8 cellular contexts compared by ENCODE assay signal in genomic region chr15:70852501-70853269, GRCh38. TPM values are rescaled to one million over a fixed set of nuclear protein-coding genes. Genes with fewer than 3 reads are reported as not detected.
DNase-seq lines count a peak whose midpoint lies in the region; ATAC-seq, FAIRE-seq and TF ChIP-seq lines count a peak whose summit lies in the region.

No MANE protein-coding gene starts in this region.

- H4K20me1 ChIP-seq in fibroblast of lung (ENCODE audit: control insufficient read depth, extremely low read depth, insufficient read depth, low read length) (no peaks in the 10 kb centered on the region), MM.1S (ENCODE audit: insufficient read depth, low read length) (no peaks in the 10 kb centered on the region)

- no peaks in the 10 kb centered on the region for H3K36me3 Mint-ChIP-seq in CD8-positive, alpha-beta T cell
- H3K36me3 Mint-ChIP-seq in osteocyte (ENCODE audit: unreplicated experiment) = peaks cover 30% of the 10 kb centered on the region

- no peak for ATAC-seq in CD8-positive, alpha-beta T cell

- no peaks in the 10 kb centered on the region for H3K36me3 ChIP-seq in CD8-positive, alpha-beta T cell (ENCODE audit: insufficient read depth, low read length)
- H3K36me3 ChIP-seq in fibroblast of lung (ENCODE audit: control insufficient read depth, insufficient read depth, low read length) (peaks cover 5% of the 10 kb centered on the region), MM.1S (replicated peaks; ENCODE audit: insufficient read depth, low read length) (no peaks in the 10 kb centered on the region)

- peak overlapping the region; percentile 83 for H3K4me2 ChIP-seq in fibroblast of lung (ENCODE audit: extremely low read depth, insufficient read depth, low read length)
- no peak overlapping the region for H3K4me2 ChIP-seq in MM.1S (ENCODE audit: low read depth, low read length)

- no peak for TF ChIP-seq CTCF in CD8-positive, alpha-beta T cell (IDR thresholded peaks at IDR 0.05)
- TF ChIP-seq CTCF in fibroblast of lung (conservative IDR thresholded peaks at IDR 0.05 in 1 of 2, IDR thresholded peaks at IDR 0.05 in 1 of 2; ENCODE audit: low read depth in 1 of 2, low read length in 2 of 2) = no peak
- no peak for TF ChIP-seq CTCF in osteocyte (IDR thresholded peaks at IDR 0.05)
- no peak for TF ChIP-seq CTCF in MM.1S (IDR thresholded peaks at IDR 0.05; ENCODE audit: low read length)

- CTCF ChIA-PET in CD8-positive, alpha-beta T cell (lab: Charles Lee) = no interaction called here

- no peaks in the 10 kb centered on the region for H3K9me3 ChIP-seq in CD8-positive, alpha-beta T cell (ENCODE audit: low read length)
- H3K9me3 ChIP-seq in fibroblast of lung (ENCODE audit: control insufficient read depth, insufficient read depth, low read depth, low read length) (no peaks in the 10 kb centered on the region), MM.1S (replicated peaks; ENCODE audit: insufficient read depth, low read length) (no peaks in the 10 kb centered on the region)

- peak overlapping the region; percentile 71 for H3K4me3 Mint-ChIP-seq in CD8-positive, alpha-beta T cell
- H3K4me3 Mint-ChIP-seq in osteocyte (ENCODE audit: unreplicated experiment) = peak overlapping the region; percentile 90

- POLR2A ChIA-PET in CD8-positive, alpha-beta T cell (lab: Charles Lee) = no interaction called here

- H3K27ac Mint-ChIP-seq in CD8-positive, alpha-beta T cell = no peak overlapping the region
- H3K27ac Mint-ChIP-seq in osteocyte (ENCODE audit: unreplicated experiment) = peak overlapping the region; percentile 95

- no peak for FAIRE-seq in GM12891 (lab: Jason Lieb, UNC)

- H2AFZ ChIP-seq in fibroblast of lung (ENCODE audit: low read length) (no peak overlapping the region), MM.1S (ENCODE audit: low read length) (no peak overlapping the region)

- no peak overlapping the region for H3K27ac ChIP-seq in CD8-positive, alpha-beta T cell (ENCODE audit: low read depth, low read length)
- peak overlapping the region; percentile 90 for H3K27ac ChIP-seq in fibroblast of lung (ENCODE audit: insufficient read depth, low read length)
- H3K27ac ChIP-seq in MM.1S (ENCODE audit: low read length) = no peak overlapping the region

- no peaks in the 10 kb centered on the region for H3K9me2 ChIP-seq in MM.1S (replicated peaks; ENCODE audit: insufficient read depth, low read length)

- H3K4me1 ChIP-seq in CD8-positive, alpha-beta T cell (ENCODE audit: insufficient read depth, low read length) = no peaks in the 10 kb centered on the region
- H3K4me1 ChIP-seq in fibroblast of lung (ENCODE audit: control insufficient read depth, extremely low read depth, insufficient read depth, low read length) (peaks cover 27% of the 10 kb centered on the region), MM.1S (ENCODE audit: low read length) (peaks cover 7% of the 10 kb centered on the region; the same call in 1 of the 2 replicates)

- peaks cover 6% of the 10 kb centered on the region for H3K4me1 Mint-ChIP-seq in CD8-positive, alpha-beta T cell (ENCODE audit: low read depth)
- peaks cover 67% of the 10 kb centered on the region for H3K4me1 Mint-ChIP-seq in osteocyte (ENCODE audit: unreplicated experiment)

- peaks cover 48% of the 10 kb centered on the region for H3K27me3 Mint-ChIP-seq in CD8-positive, alpha-beta T cell (ENCODE audit: low read depth)
- H3K27me3 Mint-ChIP-seq in osteocyte (ENCODE audit: unreplicated experiment) = no peaks in the 10 kb centered on the region

- no peak for DNase-seq in CD8-positive, alpha-beta T cell
- DNase-seq in RKO (ENCODE audit: low spot score) (peak; percentile 74), fibroblast of lung (ENCODE audit: low read depth in 2 of 2) (peak; percentile 50 to 61), osteocyte (ENCODE audit: extremely low spot score, unreplicated experiment) (no peak), middle frontal gyrus (ENCODE audit: extremely low spot score, low spot score) (no peak), GM12891 (ENCODE audit: insufficient read length, low spot score) (no peak), NCI-H345 (lab: John Stamatoyannopoulos, UW) (no peak), MM.1S (no peak)

- TF ChIP-seq POLR2A in GM12891 (IDR thresholded peaks at IDR 0.05; ENCODE audit: low read depth, low read length) = no peak

- intact Hi-C loops in CD8-positive, alpha-beta T cell (cut with DNase I, micrococcal nuclease) = no loop called here

- H3F3A ChIP-seq in MM.1S (ENCODE audit: insufficient read depth, low read length) = no peaks in the 10 kb centered on the region

- no peaks in the 10 kb centered on the region for H3K9me3 Mint-ChIP-seq in CD8-positive, alpha-beta T cell
- H3K9me3 Mint-ChIP-seq in osteocyte (ENCODE audit: unreplicated experiment) = no peaks in the 10 kb centered on the region

- H3K27me3 ChIP-seq in CD8-positive, alpha-beta T cell (ENCODE audit: insufficient read depth, low read length) = no peaks in the 10 kb centered on the region
- H3K27me3 ChIP-seq in fibroblast of lung (ENCODE audit: control insufficient read depth, insufficient read depth, low read length) (no peaks in the 10 kb centered on the region), MM.1S (replicated peaks; ENCODE audit: insufficient read depth, low read length) (no peaks in the 10 kb centered on the region)

- H3K9ac ChIP-seq in fibroblast of lung (ENCODE audit: insufficient read depth, low read length) (peak overlapping the region; percentile 90), MM.1S (ENCODE audit: low read length) (no peak overlapping the region)

- no peak overlapping the region for H3K4me3 ChIP-seq in CD8-positive, alpha-beta T cell (ENCODE audit: low read depth, low read length)
- H3K4me3 ChIP-seq in fibroblast of lung (replicated peaks in 1 of 4; ENCODE audit: control extremely low read depth in 1 of 4, insufficient read depth in 1 of 4, low read depth in 3 of 4, low read length in 4 of 4) = peak overlapping the region; percentile 60 to 97 (median 88)
- no peak overlapping the region for H3K4me3 ChIP-seq in MM.1S (ENCODE audit: low read length)

- peaks cover 53% of the 10 kb centered on the region for H3K79me2 ChIP-seq in fibroblast of lung (ENCODE audit: control insufficient read depth, insufficient read depth, low read length)
- H3K79me2 ChIP-seq in MM.1S (ENCODE audit: low read length) = no peaks in the 10 kb centered on the region

TF ChIP-seq in GM12891, 5 proteins besides CTCF, POLR2A, EP300 and RAD21:
- TF ChIP-seq TAF1 (IDR thresholded peaks at IDR 0.05; ENCODE audit: low read depth, low read length) (no peak), POLR2AphosphoS5 (IDR thresholded peaks at IDR 0.05; ENCODE audit: low read depth, low read length) (no peak), SPI1 (IDR thresholded peaks at IDR 0.05; ENCODE audit: low read depth, low read length) (no peak), POU2F2 (IDR thresholded peaks at IDR 0.05; ENCODE audit: low read depth, low read length) (no peak), PAX5 (IDR thresholded peaks at IDR 0.05; ENCODE audit: insufficient read depth, low read length, severe bottlenecking) (no peak)

RNA-seq across cellular contexts. Expression of gene LARP6, which starts 1.3 kb away (rescaled TPM):
- not detected for total RNA-seq in CD8-positive, alpha-beta T cell
- 72.9 and 108 TPM in 2 replicates for total RNA-seq in fibroblast of lung
- 160 and 273 TPM in 2 replicates for polyA plus RNA-seq in fibroblast of lung
- 189 and 329 TPM in 2 replicates for polyA plus RNA-seq in fibroblast of lung (2012)
- 26.4 and 41.4 TPM in 2 replicates for polyA minus RNA-seq in fibroblast of lung (ENCODE audit: low replicate concordance)
- 119 and 123 TPM in 2 replicates for total RNA-seq in osteocyte
- polyA plus RNA-seq in GM12891 (2012; ENCODE audit: low read depth, missing spikeins) = 22.5 TPM

RNA-seq across cellular contexts. Expression of gene THAP10, which starts 39.5 kb away (rescaled TPM):
- not detected for total RNA-seq in CD8-positive, alpha-beta T cell
- total RNA-seq in fibroblast of lung (2.3 and 5.0 TPM in 2 replicates), osteocyte (1.5 and 1.7 TPM in 2 replicates)
- polyA plus RNA-seq in fibroblast of lung = 4.6 and 7.9 TPM in 2 replicates
- polyA plus RNA-seq in fibroblast of lung (2012) = 2.7 and 5.9 TPM in 2 replicates
- polyA minus RNA-seq in fibroblast of lung (ENCODE audit: low replicate concordance) = 0.15 TPM in 1 of 2 replicates, not detected in the other
- polyA plus RNA-seq in GM12891 (2012; ENCODE audit: low read depth, missing spikeins) = 0.44 TPM

RNA-seq across cellular contexts. Expression of gene LRRC49, which starts 39.9 kb away (rescaled TPM):
- not detected for total RNA-seq in CD8-positive, alpha-beta T cell
- total RNA-seq in fibroblast of lung = 20.5 and 31.5 TPM in 2 replicates
- polyA plus RNA-seq in fibroblast of lung = 10.0 and 16.2 TPM in 2 replicates
- polyA plus RNA-seq in fibroblast of lung (2012) = 6.4 and 11.4 TPM in 2 replicates
- polyA minus RNA-seq in fibroblast of lung (ENCODE audit: low replicate concordance) = 8.9 and 18.8 TPM in 2 replicates
- total RNA-seq in osteocyte = 8.9 and 12.5 TPM in 2 replicates
- polyA plus RNA-seq in GM12891 (2012; ENCODE audit: low read depth, missing spikeins) = 1.6 TPM

Comparison
In these comparisons a context has a peak if more than half of its experiments do, and no peak if none do; other contexts are left out.
1. DNase-seq: peak in RKO (single experiment) and fibroblast of lung (2 of 2); none in CD8-positive, alpha-beta T cell (0 of 7), osteocyte (single experiment), middle frontal gyrus (single experiment), GM12891 (single experiment), NCI-H345 (single experiment) and MM.1S (single experiment).
2. H3K4me3 ChIP-seq: peak in fibroblast of lung (4 of 4); none in CD8-positive, alpha-beta T cell (single experiment) and MM.1S (single experiment).
3. RNA of gene LARP6, which starts 1.3 kb away (total RNA-seq): 119 to 123 TPM in osteocyte and 72.9 to 108 TPM in fibroblast of lung; not detected in CD8-positive, alpha-beta T cell; every median in the first group is over 10 times any median in the second.